ENCODE assay signal across 9 cellular contexts in the genomic region with DNA sequence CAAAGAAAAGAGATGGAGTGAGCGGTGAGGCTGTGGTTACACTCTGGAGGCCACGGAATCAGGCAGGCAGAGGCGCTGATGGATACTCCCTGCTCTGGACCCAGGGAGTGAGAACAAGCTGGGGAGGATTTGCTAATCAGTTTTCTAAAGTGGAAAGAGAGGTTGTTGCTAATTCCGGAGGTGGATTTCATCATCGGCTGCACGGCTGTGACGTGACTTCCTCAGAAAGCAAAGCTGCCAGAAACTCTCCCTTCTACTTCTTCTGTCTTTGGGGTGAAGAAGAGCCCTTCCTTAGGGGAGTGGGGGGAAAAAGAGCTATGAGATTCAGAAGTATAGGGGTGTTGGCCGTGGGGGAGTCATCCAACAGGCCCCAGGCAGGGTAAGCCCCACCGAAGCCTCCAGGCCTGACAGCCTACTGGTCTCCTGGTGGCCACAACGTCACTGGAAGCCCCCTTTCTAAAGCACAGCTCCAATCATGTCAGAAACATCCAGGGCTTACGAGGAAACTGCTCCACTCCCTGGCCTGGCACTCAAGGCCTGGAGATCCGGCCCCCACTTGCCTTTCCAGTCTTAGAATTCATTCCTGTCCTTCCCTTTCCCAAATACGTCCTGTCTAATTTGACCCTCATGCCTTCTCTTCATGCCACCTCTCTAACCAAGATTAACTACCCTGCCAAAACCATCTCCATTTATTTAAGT.
DNase-seq lines count a peak whose midpoint lies in the region; TF ChIP-seq lines count a peak whose summit lies in the region.
"Had no signal": no experiment of that assay in that cellular context is flagged by ENCODE, and none has a peak within 500 bp of the region (broad histone marks: within the 10 kb centered on the region; RNA-seq: fewer than 3 reads in every experiment).

No MANE protein-coding gene starts in this region.

- H3K27me3 ChIP-seq in transverse colon (no peaks in the 10 kb centered on the region), mammary epithelial cell (ENCODE audit: insufficient read depth, low read length) (no peaks in the 10 kb centered on the region)

- BruUV-seq in mammary epithelial cell (replicated peaks; lab: Mats Ljungman, UMichigan), result no TSS peak

- H3K9ac ChIP-seq in mammary epithelial cell (ENCODE audit: insufficient read depth, low read length), result no peak overlapping the region

- no peaks in the 10 kb centered on the region for H3K27me3 Mint-ChIP-seq in activated T-cell treated with anti-CD3 and anti-CD28 coated beads, Interleukin-2, amount 50 U/mL, for 24 hours

- H3K27ac ChIP-seq in transverse colon (peak overlapping the region in 1 of 4 donors; percentile 34), mammary epithelial cell (ENCODE audit: insufficient read depth, low read depth, low read length) (no peak overlapping the region)

- H2AFZ ChIP-seq in mammary epithelial cell (ENCODE audit: low read depth, low read length), result no peak overlapping the region

- no peaks in the 10 kb centered on the region for H3K9me3 ChIP-seq in transverse colon
- H3K9me3 ChIP-seq in mammary epithelial cell (replicated peaks; ENCODE audit: insufficient read depth, low read length), result peaks cover 7% of the 10 kb centered on the region

- TF ChIP-seq POLR2A in transverse colon (IDR thresholded peaks at IDR 0.05), result no peak

- WGBS in transverse colon (ENCODE audit: low coverage in 1 of 2), 2 donors, result 74 to 78% methylated on average over 4 to 13 of the region's 13 CpGs
- 81% methylated on average over 13 of the region's 13 CpGs for WGBS in mammary epithelial cell (ENCODE audit: low coverage, missing lambda C conversion rate)

- no peak overlapping the region for H3K4me3 Mint-ChIP-seq in activated T-cell treated with anti-CD3 and anti-CD28 coated beads, Interleukin-2, amount 50 U/mL, for 24 hours

- H3K4me1 ChIP-seq in transverse colon (no peaks in the 10 kb centered on the region), mammary epithelial cell (ENCODE audit: insufficient read depth, low read length) (no peaks in the 10 kb centered on the region)

- no peak for DNase-seq in activated T-cell treated with anti-CD3 and anti-CD28 coated beads, Interleukin-2, amount 50 U/mL, for 24 hours
- DNase-seq in activated T-cell treated with anti-CD3 and anti-CD28 coated beads for 4 hours (no peak), cardiac fibroblast (ENCODE audit: low read depth in 2 of 2) (peak; percentile 79 to 89), medulla oblongata (ENCODE audit: extremely low spot score) (peak; percentile 64), transverse colon (peak; percentile 34), ACHN (no peak), hippocampal formation (lab: John Stamatoyannopoulos, UW) (no peak), mammary epithelial cell (no peak)

- H3K4me3 ChIP-seq in cardiac fibroblast (replicated peaks in 1 of 2; ENCODE audit: low read depth in 2 of 2, low read length in 2 of 2) (no peak overlapping the region), transverse colon (no peak overlapping the region), mammary epithelial cell (replicated peaks in 1 of 3; ENCODE audit: insufficient read depth in 1 of 3, low read depth in 2 of 3, low read length in 3 of 3) (no peak overlapping the region)

- intact Hi-C loops in transverse colon (cut with DNase I; ENCODE audit: low total_unique reads) (no loop called here), mammary epithelial cell (cut with micrococcal nuclease) (no loop called here)

- dilution Hi-C loops in mammary epithelial cell (cut with HindIII; ENCODE audit: low sequenced_read_pairs), result no loop called here

- CTCF ChIA-PET in mammary epithelial cell (lab: Charles Lee; ENCODE audit: low non-redundant PET), result no interaction called here

- H3K4me2 ChIP-seq in mammary epithelial cell (ENCODE audit: insufficient read depth, low read depth, low read length), result no peak overlapping the region

- H3K9me3 Mint-ChIP-seq in activated T-cell treated with anti-CD3 and anti-CD28 coated beads, Interleukin-2, amount 50 U/mL, for 24 hours, result peaks cover 14% of the 10 kb centered on the region

- H3K36me3 Mint-ChIP-seq in activated T-cell treated with anti-CD3 and anti-CD28 coated beads, Interleukin-2, amount 50 U/mL, for 24 hours (ENCODE audit: low read depth), result no peaks in the 10 kb centered on the region

- H3K36me3 ChIP-seq in transverse colon (no peaks in the 10 kb centered on the region), mammary epithelial cell (ENCODE audit: insufficient read depth, low read length) (no peaks in the 10 kb centered on the region)

- in situ Hi-C loops in transverse colon (cut with MboI; ENCODE audit: low pct_ligation_motif_present in 1 of 4, low pct_unique_long_range_greater_than_20kb in 1 of 4, low sequenced_read_pairs in 3 of 4), result no loop called here
- in situ Hi-C loops in ACHN (cut with HindIII; ENCODE audit: low pct_ligation_motif_present, low pct_unique_long_range_greater_than_20kb, low sequenced_read_pairs), result no loop called here
- in situ Hi-C loops in mammary epithelial cell (cut with MboI; ENCODE audit: low sequenced_read_pairs in 2 of 2), result no loop called here

- TF ChIP-seq CTCF in cardiac fibroblast (IDR thresholded peaks at IDR 0.05; ENCODE audit: low read depth, low read length) (no peak), transverse colon (IDR thresholded peaks at IDR 0.05) (no peak), mammary epithelial cell (conservative IDR thresholded peaks at IDR 0.05 in 1 of 2, IDR thresholded peaks at IDR 0.05 in 1 of 2; ENCODE audit: extremely low read depth in 1 of 2, insufficient read depth in 1 of 2, low read depth in 1 of 2, low read length in 2 of 2) (no peak)

- no peaks in the 10 kb centered on the region for H3K4me1 Mint-ChIP-seq in activated T-cell treated with anti-CD3 and anti-CD28 coated beads, Interleukin-2, amount 50 U/mL, for 24 hours (ENCODE audit: low read depth)

- peak overlapping the region; percentile 11 for H3K27ac Mint-ChIP-seq in activated T-cell treated with anti-CD3 and anti-CD28 coated beads, Interleukin-2, amount 50 U/mL, for 24 hours
- H3K27ac Mint-ChIP-seq: activated naive CD4-positive, alpha-beta T cell treated with anti-CD3 and anti-CD28 coated beads, Interleukin-2, amount 50 U/mL, for 72 hours had no signal

- no peak for TF ChIP-seq EP300 in transverse colon (IDR thresholded peaks at IDR 0.05; ENCODE audit: low read depth)

- no peaks in the 10 kb centered on the region for H4K20me1 ChIP-seq in mammary epithelial cell (ENCODE audit: insufficient read depth, low read length)

- no peaks in the 10 kb centered on the region for H3K79me2 ChIP-seq in mammary epithelial cell (ENCODE audit: insufficient read depth, low read length)

Comparison
In these comparisons a context has a peak if more than half of its experiments do, and no peak if none do; other contexts are left out.
1. DNase-seq: peak in cardiac fibroblast (2 of 2), medulla oblongata (single experiment) and transverse colon (single experiment); none in activated T-cell treated with anti-CD3 and anti-CD28 coated beads, Interleukin-2, amount 50 U/mL, for 24 hours (single experiment), activated T-cell treated with anti-CD3 and anti-CD28 coated beads for 4 hours (single experiment), ACHN (single experiment), hippocampal formation (0 of 2) and mammary epithelial cell (single experiment).